Comparison of ENCODE assay signal across 11 cellular contexts in genomic region chr11:67274768-67275605, GRCh38. TPM values are rescaled to one million over a fixed set of nuclear protein-coding genes. Genes with fewer than 3 reads are reported as not detected.
A peak's percentile ranks its signal among the peaks of the same experiment; 100 is the strongest.
DNase-seq lines count a peak whose midpoint lies in the region; ATAC-seq, FAIRE-seq and TF ChIP-seq lines count a peak whose summit lies in the region.
"Had no signal": no experiment of that assay in that cellular context is flagged by ENCODE, and none has a peak within 500 bp of the region (broad histone marks: within the 10 kb centered on the region; RNA-seq: fewer than 3 reads in every experiment).

No MANE protein-coding gene starts in this region.

- no peaks in the 10 kb centered on the region for H3K9me3 Mint-ChIP-seq in activated CD8-positive, alpha-beta memory T cell treated with anti-CD3 and anti-CD28 coated beads, Interleukin-2, amount 10 ng/mL, durations not matched to agents 7 days and 5 days (ENCODE audit: low read depth)

- FAIRE-seq in K562 (lab: Jason Lieb, UNC) = no peak

- H2AFZ ChIP-seq in K562 (ENCODE audit: low read depth, low read length) = no peak overlapping the region

- POLR2A ChIA-PET in K562 (lab: Yijun Ruan, JAX) = interaction anchor here (0.7 kb wide), 1 partner anchor 140 kb away, joined by 4 read pairs; no protein-coding TSS in a partner anchor

- peak overlapping the region in 1 of 2 experiments; percentile 89; a peak in 2 of 4 replicates for H3K9ac ChIP-seq in K562 (ENCODE audit: insufficient read depth in 1 of 2, low read depth in 2 of 2, low read length in 2 of 2)
- no peak overlapping the region for H3K9ac ChIP-seq in mesendoderm (ENCODE audit: low read length)

- no peak overlapping the region for H2BK15ac ChIP-seq in mesendoderm (replicated peaks; ENCODE audit: low read depth)

- H3K4ac ChIP-seq in mesendoderm (ENCODE audit: low read depth, low read length) = no peak overlapping the region

- no peak overlapping the region for H2AK5ac ChIP-seq in mesendoderm (ENCODE audit: low read length)

- H3K36me3 ChIP-seq in K562 (ENCODE audit: control insufficient read depth, insufficient read depth, low read length) = peaks cover 81% of the 10 kb centered on the region; the same call in 2 of the 3 replicates
- peaks cover 4% of the 10 kb centered on the region for H3K36me3 ChIP-seq in mesendoderm (ENCODE audit: control insufficient read depth, insufficient read depth, low read length)
- peaks cover 41% of the 10 kb centered on the region for H3K36me3 ChIP-seq in thymus (ENCODE audit: control insufficient read depth, insufficient read depth)

- intact Hi-C loops in K562 (cut with micrococcal nuclease) = no loop called here

- CTCF ChIA-PET in activated CD8-positive, alpha-beta memory T cell treated with anti-CD3 and anti-CD28 coated beads, Interleukin-2, amount 10 ng/mL, durations not matched to agents 7 days and 5 days (lab: Charles Lee) = interaction anchor here (1.5 to 9.3 kb wide), 2 partner anchors 14 to 43 kb away, joined by 5 to 137 read pairs; partner anchors contain the start of gene ANKRD13D
- CTCF ChIA-PET in K562 (lab: Yijun Ruan, JAX; ENCODE audit: low intra/inter-chr PET ratio) = interaction anchor here (1.7 kb wide), 1 partner anchor 42 kb away, joined by 6 read pairs; no protein-coding TSS in a partner anchor

- H3K23ac ChIP-seq in mesendoderm (ENCODE audit: low read length) = no peak overlapping the region

- H3K27me3 ChIP-seq in K562 (ENCODE audit: control insufficient read depth in 2 of 2, insufficient read depth in 2 of 2, low read length in 2 of 2) (no peaks in the 10 kb centered on the region), mesendoderm (ENCODE audit: insufficient read depth, low read length, poor library complexity) (no peaks in the 10 kb centered on the region), thymus (ENCODE audit: control insufficient read depth, insufficient read depth) (no peaks in the 10 kb centered on the region)

- peaks cover 58% of the 10 kb centered on the region for H3K36me3 Mint-ChIP-seq in activated CD8-positive, alpha-beta memory T cell treated with anti-CD3 and anti-CD28 coated beads, Interleukin-2, amount 10 ng/mL, durations not matched to agents 7 days and 5 days

- H4K20me1 ChIP-seq in K562 (replicated peaks; ENCODE audit: control insufficient read depth, insufficient read depth, low read length) = peaks cover 11% of the 10 kb centered on the region; the same call in 1 of the 2 replicates

- TF ChIP-seq EP300 in K562 (IDR thresholded peaks at IDR 0.05; ENCODE audit: low read length) = no peak

- H4K5ac ChIP-seq in mesendoderm (ENCODE audit: low read length) = no peak overlapping the region

- DNase-seq in activated CD8-positive, alpha-beta memory T cell treated with anti-CD3 and anti-CD28 coated beads, Interleukin-2, amount 10 ng/mL, durations not matched to agents 7 days and 5 days = no peak
- no peak for DNase-seq in activated CD8-positive, alpha-beta memory T cell treated with anti-CD3 and anti-CD28 coated beads, Interleukin-2, amount 50 U/mL, for 48 hours
- DNase-seq in K562 (ENCODE audit: extremely low read depth in 1 of 4, low spot score in 3 of 4) (no peak), mesendoderm (no peak), NCI-H1436 (lab: John Stamatoyannopoulos, UW) (no peak)
- DNase-seq: dermis blood vessel endothelial cell, NCI-H526 had no signal

- H3K4me3 Mint-ChIP-seq in activated CD8-positive, alpha-beta memory T cell treated with anti-CD3 and anti-CD28 coated beads, Interleukin-2, amount 10 ng/mL, durations not matched to agents 7 days and 5 days = peak overlapping the region; percentile 53

- no peak overlapping the region for H3K4me2 ChIP-seq in K562 (ENCODE audit: insufficient read depth, low read length)
- no peak overlapping the region for H3K4me2 ChIP-seq in mesendoderm (ENCODE audit: low read length)

- no peak overlapping the region for H3K18ac ChIP-seq in mesendoderm (ENCODE audit: low read length)

- H3K9me3 ChIP-seq in K562 (replicated peaks; ENCODE audit: control insufficient read depth, insufficient read depth, low read depth, low read length) (no peaks in the 10 kb centered on the region), thymus (ENCODE audit: control insufficient read depth) (no peaks in the 10 kb centered on the region)

- no peak for ATAC-seq in activated CD8-positive, alpha-beta memory T cell treated with anti-CD3 and anti-CD28 coated beads, Interleukin-2, amount 10 ng/mL, durations not matched to agents 7 days and 5 days
- ATAC-seq in K562 (no peak), HG02970 (IDR thresholded peaks at IDR 0.05; ENCODE audit: low FRiP score, unreplicated experiment) (no peak), HG02884 (IDR thresholded peaks at IDR 0.05; ENCODE audit: unreplicated experiment) (no peak)
- ATAC-seq: HCT116 had no signal

- no TSS peak for BruUV-seq in K562 (replicated peaks; lab: Mats Ljungman, UMichigan)

- H3K4me1 ChIP-seq in K562 (replicated peaks in 1 of 2; ENCODE audit: control insufficient read depth in 2 of 2, insufficient read depth in 2 of 2, low read length in 2 of 2) (peaks cover 31 to 87% of the 10 kb centered on the region in 2 experiments), mesendoderm (ENCODE audit: control insufficient read depth, low read depth, low read length) (peaks cover 19% of the 10 kb centered on the region), thymus (ENCODE audit: control insufficient read depth, insufficient read depth, low read length) (peaks cover 87% of the 10 kb centered on the region)

- H2BK120ac ChIP-seq in mesendoderm (ENCODE audit: low read depth, low read length) = no peak overlapping the region

- 73% methylated on average over 27 of the region's 35 CpGs for WGBS in K562 (ENCODE audit: insufficient coverage, low coverage, missing lambda C conversion rate)
- WGBS in mesendoderm (ENCODE audit: extremely low coverage, insufficient coverage, low lambda C conversion rate) = no CpG with 5 or more reads among the region's 35 CpGs
- 77% methylated on average over 35 of the region's 35 CpGs for WGBS in thymus

- peak overlapping the region; percentile 98 for H3K27ac Mint-ChIP-seq in activated CD8-positive, alpha-beta memory T cell treated with anti-CD3 and anti-CD28 coated beads, Interleukin-2, amount 10 ng/mL, durations not matched to agents 7 days and 5 days

- TF ChIP-seq CTCF in K562 (IDR thresholded peaks at IDR 0.05 in 2 of 3, conservative IDR thresholded peaks at IDR 0.05 in 1 of 3; ENCODE audit: insufficient read depth in 2 of 3, low read depth in 1 of 3, low read length in 3 of 3) = no peak

- no peak for TF ChIP-seq POLR2A in K562 (conservative IDR thresholded peaks at IDR 0.05)

- peak overlapping the region; percentile 10; the same call in 1 of the 3 replicates for H3K27ac ChIP-seq in K562 (ENCODE audit: extremely low read depth, low read depth, low read length)
- no peak overlapping the region for H3K27ac ChIP-seq in mesendoderm (ENCODE audit: low read depth, low read length)
- peak overlapping the region; percentile 78 for H3K27ac ChIP-seq in thymus (ENCODE audit: low read depth)

- no peak for TF ChIP-seq RAD21 in K562 (CRISPR knock-in tag; conservative IDR thresholded peaks at IDR 0.05 in 1 of 2, IDR thresholded peaks at IDR 0.05 in 1 of 2)

- no peaks in the 10 kb centered on the region for H3K27me3 Mint-ChIP-seq in activated CD8-positive, alpha-beta memory T cell treated with anti-CD3 and anti-CD28 coated beads, Interleukin-2, amount 10 ng/mL, durations not matched to agents 7 days and 5 days

- H2BK5ac ChIP-seq in mesendoderm (ENCODE audit: low read length) = no peak overlapping the region

- H3K4me3 ChIP-seq in K562 (no peak overlapping the region), mesendoderm (ENCODE audit: low read length) (no peak overlapping the region), thymus (ENCODE audit: low read length) (no peak overlapping the region)

- in situ Hi-C loops in K562 (cut with MboI) = loop anchor here (5.0 kb wide), 1 partner anchor 37 kb away; no protein-coding TSS in a partner anchor

- H3K56ac ChIP-seq in mesendoderm (ENCODE audit: low read length) = peak overlapping the region; percentile 25

- H4K8ac ChIP-seq in mesendoderm (ENCODE audit: low read depth, low read length) = no peak overlapping the region

- peaks cover 45% of the 10 kb centered on the region for H3K79me1 ChIP-seq in mesendoderm (ENCODE audit: low read length)

- no peaks in the 10 kb centered on the region for H3K9me1 ChIP-seq in K562 (ENCODE audit: control insufficient read depth, insufficient read depth, low read length)

- H3K79me2 ChIP-seq in K562 (ENCODE audit: control insufficient read depth, insufficient read depth, low read length) (peaks cover 92% of the 10 kb centered on the region), mesendoderm (ENCODE audit: control insufficient read depth, insufficient read depth, low read length) (peaks cover 39% of the 10 kb centered on the region)

- peaks cover 96% of the 10 kb centered on the region for H3K4me1 Mint-ChIP-seq in activated CD8-positive, alpha-beta memory T cell treated with anti-CD3 and anti-CD28 coated beads, Interleukin-2, amount 10 ng/mL, durations not matched to agents 7 days and 5 days

RNA-seq across cellular contexts. Expression of gene GRK2, which starts 8.7 kb away (rescaled TPM):
- 100 to 1,000 TPM; 366 to 402 TPM for total RNA-seq in activated CD8-positive, alpha-beta memory T cell treated with anti-CD3 and anti-CD28 coated beads, Interleukin-2, amount 10 ng/mL, durations not matched to agents 7 days and 5 days
- total RNA-seq in K562 (2011; cell fraction: chromatin; rRNA removed; ENCODE audit: low replicate concordance) = 64.7 and 214 TPM in 2 replicates
- 185 and 206 TPM in 2 replicates for total RNA-seq in K562 (2011; cell fraction: nucleolus; rRNA removed)
- total RNA-seq in K562 (2011; cell fraction: nucleoplasm; rRNA removed) = 62.7 and 78.2 TPM in 2 replicates
- 83.1 and 97.8 TPM in 2 replicates for total RNA-seq in K562 (2014; rRNA removed)
- total RNA-seq in K562 (2014; rRNA removed; fragmentation: Illumina TruSeq; extraction: Trizol) = 27.8 and 41.7 TPM in 2 replicates
- total RNA-seq in K562 (2015; rRNA removed; fragmentation: Illumina TruSeq; extraction: Trizol) = 40.6 and 42.2 TPM in 2 replicates
- 93.3 and 95.3 TPM in 2 replicates for total RNA-seq in K562 (2021)
- 63.4 and 98.5 TPM in 2 replicates for polyA plus RNA-seq in K562 (2011; rRNA removed)
- 70.8 and 122 TPM in 2 replicates for polyA plus RNA-seq in K562 (2011; cell fraction: cytosol; rRNA removed)
- 259 and 262 TPM in 2 replicates for polyA plus RNA-seq in K562 (2011; cell fraction: nucleus; rRNA removed)
- 87.6 and 130 TPM in 2 replicates for polyA plus RNA-seq in K562 (2012)
- polyA plus RNA-seq in K562 (2014; fragmentation: Illumina TruSeq; extraction: Trizol) = 56.5 and 65.3 TPM in 2 replicates
- polyA plus RNA-seq in K562 (2014; fragmentation: Nextera tagmentation; extraction: Ambion mirVana) = under 1 TPM; 0.24 to 0.82 TPM
- 95.8 and 96.0 TPM in 2 replicates for polyA plus RNA-seq in K562 (2014; rRNA removed)
- 36.9 and 61.5 TPM in 2 replicates for polyA minus RNA-seq in K562 (2011; rRNA and poly(A)+ RNA removed)
- 89.3 and 92.9 TPM in 2 replicates for polyA minus RNA-seq in K562 (2011; cell fraction: cytosol; rRNA and poly(A)+ RNA removed)
- polyA minus RNA-seq in K562 (2011; cell fraction: nucleus; rRNA and poly(A)+ RNA removed) = 57.5 and 75.9 TPM in 2 replicates
- 30.4 TPM for polyA plus RNA-seq in mesendoderm (2013, experiment 1 of 2)
- polyA plus RNA-seq in mesendoderm (2013, experiment 2 of 2) = 30.6 TPM
- polyA plus RNA-seq in thymus = 158 TPM

RNA-seq across cellular contexts. Expression of gene ANKRD13D, which starts 14.1 kb away (rescaled TPM):
- 100 to 1,000 TPM; 148 to 172 TPM for total RNA-seq in activated CD8-positive, alpha-beta memory T cell treated with anti-CD3 and anti-CD28 coated beads, Interleukin-2, amount 10 ng/mL, durations not matched to agents 7 days and 5 days
- total RNA-seq in K562 (2011; cell fraction: chromatin; rRNA removed; ENCODE audit: low replicate concordance) = 105 and 289 TPM in 2 replicates
- 185 and 212 TPM in 2 replicates for total RNA-seq in K562 (2011; cell fraction: nucleolus; rRNA removed)
- total RNA-seq in K562 (2011; cell fraction: nucleoplasm; rRNA removed) = 120 and 126 TPM in 2 replicates
- total RNA-seq in K562 (2014; rRNA removed) (28.6 and 30.5 TPM in 2 replicates), K562 (2014; rRNA removed; fragmentation: Illumina TruSeq; extraction: Trizol) (5.3 and 7.9 TPM in 2 replicates), K562 (2015; rRNA removed; fragmentation: Illumina TruSeq; extraction: Trizol) (19.6 and 25.1 TPM in 2 replicates), K562 (2021) (37.3 and 40.9 TPM in 2 replicates)
- polyA plus RNA-seq in K562 (2011; rRNA removed) (22.4 and 36.6 TPM in 2 replicates), K562 (2014; fragmentation: Illumina TruSeq; extraction: Trizol) (15.8 and 20.8 TPM in 2 replicates), K562 (2014; fragmentation: Nextera tagmentation; extraction: Ambion mirVana) (1 to 10 TPM in 1 of 2 experiments, under 1 TPM in 1; 0.94 to 1.9 TPM), K562 (2014; rRNA removed) (38.8 and 40.8 TPM in 2 replicates), thymus (99.1 TPM)
- 28.9 and 46.9 TPM in 2 replicates for polyA plus RNA-seq in K562 (2011; cell fraction: cytosol; rRNA removed)
- 147 and 217 TPM in 2 replicates for polyA plus RNA-seq in K562 (2011; cell fraction: nucleus; rRNA removed)
- 22.5 and 55.8 TPM in 2 replicates for polyA plus RNA-seq in K562 (2012)
- polyA minus RNA-seq in K562 (2011; rRNA and poly(A)+ RNA removed) = 9.5 and 12.1 TPM in 2 replicates
- 10.6 and 13.5 TPM in 2 replicates for polyA minus RNA-seq in K562 (2011; cell fraction: cytosol; rRNA and poly(A)+ RNA removed)
- 54.4 and 59.6 TPM in 2 replicates for polyA minus RNA-seq in K562 (2011; cell fraction: nucleus; rRNA and poly(A)+ RNA removed)
- 11.0 TPM for polyA plus RNA-seq in mesendoderm (2013, experiment 1 of 2)
- polyA plus RNA-seq in mesendoderm (2013, experiment 2 of 2) = 12.5 TPM

RNA-seq across cellular contexts. Expression of gene SSH3, which starts 28.3 kb away (rescaled TPM):
- 10 to 100 TPM; 10.7 to 26.4 TPM for total RNA-seq in activated CD8-positive, alpha-beta memory T cell treated with anti-CD3 and anti-CD28 coated beads, Interleukin-2, amount 10 ng/mL, durations not matched to agents 7 days and 5 days
- total RNA-seq in K562 (2011; cell fraction: chromatin; rRNA removed; ENCODE audit: low replicate concordance) = 1.5 and 6.8 TPM in 2 replicates
- total RNA-seq in K562 (2011; cell fraction: nucleolus; rRNA removed) = 2.8 and 3.3 TPM in 2 replicates
- 0.92 and 1.3 TPM in 2 replicates for total RNA-seq in K562 (2011; cell fraction: nucleoplasm; rRNA removed)
- 0.12 and 0.27 TPM in 2 replicates for total RNA-seq in K562 (2014; rRNA removed)
- not detected in 2 replicates for total RNA-seq in K562 (2014; rRNA removed; fragmentation: Illumina TruSeq; extraction: Trizol)
- total RNA-seq in K562 (2015; rRNA removed; fragmentation: Illumina TruSeq; extraction: Trizol) = 0.14 and 0.68 TPM in 2 replicates
- 1.0 and 1.5 TPM in 2 replicates for total RNA-seq in K562 (2021)
- polyA plus RNA-seq in K562 (2011; rRNA removed) = 0.07 and 0.88 TPM in 2 replicates
- polyA plus RNA-seq in K562 (2011; cell fraction: cytosol; rRNA removed) = 0.12 and 0.39 TPM in 2 replicates
- 1.3 and 3.4 TPM in 2 replicates for polyA plus RNA-seq in K562 (2011; cell fraction: nucleus; rRNA removed)
- 1.3 and 1.4 TPM in 2 replicates for polyA plus RNA-seq in K562 (2012)
- polyA plus RNA-seq in K562 (2014; fragmentation: Illumina TruSeq; extraction: Trizol) = 0.19 and 0.24 TPM in 2 replicates
- polyA plus RNA-seq in K562 (2014; fragmentation: Nextera tagmentation; extraction: Ambion mirVana) = not detected
- 0.24 and 0.90 TPM in 2 replicates for polyA plus RNA-seq in K562 (2014; rRNA removed)
- polyA minus RNA-seq in K562 (2011; rRNA and poly(A)+ RNA removed) = 0.09 TPM in 1 of 2 replicates, not detected in the other
- 0.48 TPM in 1 of 2 replicates, not detected in the other for polyA minus RNA-seq in K562 (2011; cell fraction: cytosol; rRNA and poly(A)+ RNA removed)
- 0.89 and 1.5 TPM in 2 replicates for polyA minus RNA-seq in K562 (2011; cell fraction: nucleus; rRNA and poly(A)+ RNA removed)
- 27.4 TPM for polyA plus RNA-seq in mesendoderm (2013, experiment 1 of 2)
- polyA plus RNA-seq in mesendoderm (2013, experiment 2 of 2) = 28.5 TPM
- polyA plus RNA-seq in thymus = 11.8 TPM
